ENCODE assay signal across 8 cellular contexts in genomic region chr15:75738647-75739325, GRCh38. TPM values are rescaled to one million over a fixed set of nuclear protein-coding genes. Genes with fewer than 3 reads are reported as not detected.
DNase-seq lines count a peak whose midpoint lies in the region; ATAC-seq and TF ChIP-seq lines count a peak whose summit lies in the region.

No MANE protein-coding gene starts in this region.

- H3K4me3 Mint-ChIP-seq in Caco-2 (ENCODE audit: unreplicated experiment) = peak overlapping the region; percentile 98

- TF ChIP-seq CTCF in Caco-2 (IDR thresholded peaks at IDR 0.05; ENCODE audit: insufficient read depth in 1 of 2, low read depth in 1 of 2, low read length in 1 of 2, severe bottlenecking in 1 of 2, unreplicated experiment in 1 of 2) (no peak), OCI-LY1 (IDR thresholded peaks at IDR 0.05; ENCODE audit: low read length) (no peak), mucosa of descending colon (IDR thresholded peaks at IDR 0.05) (no peak)

- ATAC-seq in GM21515 (IDR thresholded peaks at IDR 0.05; ENCODE audit: unreplicated experiment) = peak; percentile 94
- ATAC-seq in mucosa of descending colon = peak; percentile 99

- H3K36me3 Mint-ChIP-seq in Caco-2 (ENCODE audit: insufficient read depth, unreplicated experiment) = peaks cover 4% of the 10 kb centered on the region

- peak overlapping the region; percentile 88 for H3K27ac Mint-ChIP-seq in Caco-2 (ENCODE audit: unreplicated experiment)

- H4K20me1 ChIP-seq in OCI-LY1 (ENCODE audit: insufficient read depth, low read length) = no peaks in the 10 kb centered on the region

- no peaks in the 10 kb centered on the region for H3K9me3 Mint-ChIP-seq in Caco-2 (ENCODE audit: unreplicated experiment)

- H2AFZ ChIP-seq in OCI-LY1 (ENCODE audit: low read length) = no peak overlapping the region

- no peaks in the 10 kb centered on the region for H3K79me2 ChIP-seq in OCI-LY1 (ENCODE audit: insufficient read depth, low read length)

- POLR2A ChIA-PET in Caco-2 (lab: Charles Lee) = interaction anchor here (0.6 to 1.4 kb wide), 6 partner anchors 15 to 285 kb away, joined by 3 to 5 read pairs (median 4); partner anchors contain the start of genes IMP3 and UBE2Q2

- intact Hi-C loops in Caco-2 (cut with micrococcal nuclease; ENCODE audit: unreplicated experiment) = loop anchor here (1.0 kb wide), 1 partner anchor 20 kb away; no protein-coding TSS in a partner anchor
- intact Hi-C loops in mucosa of descending colon (cut with DNase I, micrococcal nuclease) = no loop called here

- peak overlapping the region; percentile 88 for H3K4me3 ChIP-seq in Caco-2 (ENCODE audit: low read depth, low read length)
- peak overlapping the region; percentile 61 for H3K4me3 ChIP-seq in HUES6 (ENCODE audit: low read depth, low read length)
- peak overlapping the region; percentile 74 for H3K4me3 ChIP-seq in OCI-LY1 (ENCODE audit: low read depth, low read length, poor library complexity, severe bottlenecking)
- no peak overlapping the region for H3K4me3 ChIP-seq in mucosa of descending colon

- H3K9me3 ChIP-seq in Caco-2 (no peaks in the 10 kb centered on the region), HUES6 (ENCODE audit: control insufficient read depth, insufficient read depth, low read depth, low read length) (peaks cover 14% of the 10 kb centered on the region), OCI-LY1 (ENCODE audit: low read length) (no peaks in the 10 kb centered on the region), mucosa of descending colon (no peaks in the 10 kb centered on the region)

- peaks cover 12% of the 10 kb centered on the region for H3K4me1 Mint-ChIP-seq in Caco-2 (ENCODE audit: low read depth, unreplicated experiment)

- CTCF ChIA-PET in Caco-2 (lab: Charles Lee) = interaction anchor here (0.6 to 1.5 kb wide), 8 partner anchors 15 to 557 kb away, joined by 3 to 6 read pairs (median 3); partner anchors contain the start of genes C15orf39 and MAN2C1

- H3F3A ChIP-seq in OCI-LY1 (ENCODE audit: insufficient read depth, low read length) = no peaks in the 10 kb centered on the region

- BruUV-seq in Caco-2 (replicated peaks; lab: Mats Ljungman, UMichigan) = no TSS peak

- peak overlapping the region; percentile 87 for H3K4me2 ChIP-seq in OCI-LY1 (ENCODE audit: low read length)

- H3K9ac ChIP-seq in HUES6 (ENCODE audit: low read length) = no peak overlapping the region
- H3K9ac ChIP-seq in OCI-LY1 (ENCODE audit: low read length) = peak overlapping the region; percentile 26; the same call in 1 of the 2 replicates

- DNase-seq in Caco-2 (peak; percentile 95 to 96), activated T-cell treated with anti-CD3 and anti-CD28 coated beads for 1 hour (ENCODE audit: low read depth) (peak; percentile 85), epidermal melanocyte (ENCODE audit: insufficient read length, low spot score) (peak; percentile 93), mucosa of descending colon (peak; percentile 97 to 99 (median 97))
- DNase-seq in stimulated activated CD8-positive, alpha-beta memory T cell treated with anti-CD3 and anti-CD28 coated beads, Interleukin-2, amount 100 ng/mL, for 1 hour (ENCODE audit: low read depth in 2 of 2) = peak; percentile 77 to 80

- no peaks in the 10 kb centered on the region for H3K36me3 ChIP-seq in Caco-2 (ENCODE audit: control insufficient read depth, insufficient read depth, low read length)
- H3K36me3 ChIP-seq in HUES6 (ENCODE audit: control insufficient read depth, insufficient read depth, low read length) = no peaks in the 10 kb centered on the region
- H3K36me3 ChIP-seq in OCI-LY1 (ENCODE audit: insufficient read depth, low read length) = no peaks in the 10 kb centered on the region
- no peaks in the 10 kb centered on the region for H3K36me3 ChIP-seq in mucosa of descending colon (ENCODE audit: low read depth)

- H3K27me3 ChIP-seq in Caco-2 (replicated peaks; ENCODE audit: control insufficient read depth, insufficient read depth, low read length) = no peaks in the 10 kb centered on the region
- peaks cover 21% of the 10 kb centered on the region for H3K27me3 ChIP-seq in HUES6 (ENCODE audit: control insufficient read depth, insufficient read depth, low read length)
- no peaks in the 10 kb centered on the region for H3K27me3 ChIP-seq in OCI-LY1 (ENCODE audit: insufficient read depth, low read length)

- H3K27me3 Mint-ChIP-seq in Caco-2 (ENCODE audit: insufficient read depth, unreplicated experiment) = no peaks in the 10 kb centered on the region

- H3K4me1 ChIP-seq in Caco-2 = no peaks in the 10 kb centered on the region
- peaks cover 14% of the 10 kb centered on the region; the same call in 1 of the 2 replicates for H3K4me1 ChIP-seq in HUES6 (ENCODE audit: control insufficient read depth, insufficient read depth, low read length)
- peaks cover 13% of the 10 kb centered on the region for H3K4me1 ChIP-seq in OCI-LY1 (ENCODE audit: insufficient read depth, low read length, severe bottlenecking)
- H3K4me1 ChIP-seq in mucosa of descending colon (ENCODE audit: low read depth) = no peaks in the 10 kb centered on the region

- H3K27ac ChIP-seq in HUES6 (ENCODE audit: low read depth, low read length) (no peak overlapping the region), OCI-LY1 (ENCODE audit: low read depth, low read length, poor library complexity, severe bottlenecking) (no peak overlapping the region)

- no peaks in the 10 kb centered on the region for H3K9me2 ChIP-seq in OCI-LY1 (ENCODE audit: low read depth, low read length)

RNA-seq across cellular contexts. Expression of gene CSPG4, which starts 26.1 kb away (rescaled TPM):
- total RNA-seq in Caco-2 (2022) (0.12 and 0.20 TPM in 2 replicates), mucosa of descending colon (10 to 100 TPM in 1 of 3 donors, 1 to 10 TPM in 2; 3.0 to 86.8 (median 7.8) TPM)
